ENCODE assay signal across 32 cellular contexts in the genomic region with DNA sequence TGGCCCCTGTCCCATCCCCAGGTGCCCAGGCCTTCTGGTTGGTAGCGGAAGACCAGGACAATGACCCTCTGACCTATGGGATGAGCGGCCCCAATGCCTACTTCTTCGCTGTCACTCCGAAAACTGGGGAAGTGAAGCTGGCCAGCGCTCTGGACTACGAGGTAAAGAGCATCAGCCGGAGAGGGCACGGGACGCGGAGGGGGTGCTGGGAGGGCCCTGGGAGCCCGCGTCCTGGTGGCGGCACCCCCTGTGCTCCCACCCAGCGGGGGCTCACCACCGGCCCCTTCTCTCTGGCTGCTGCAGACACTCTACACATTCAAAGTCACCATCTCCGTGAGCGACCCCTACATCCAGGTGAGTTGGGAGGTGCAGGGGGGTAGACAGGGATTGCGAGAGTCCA. TPM values are rescaled to one million over a fixed set of nuclear protein-coding genes. Genes with fewer than 3 reads are reported as not detected.
DNase-seq lines count a peak whose midpoint lies in the region; ATAC-seq, FAIRE-seq and TF ChIP-seq lines count a peak whose summit lies in the region.
"Had no signal": no experiment of that assay in that cellular context is flagged by ENCODE, and none has a peak within 500 bp of the region (broad histone marks: within the 10 kb centered on the region; RNA-seq: fewer than 3 reads in every experiment).

No MANE protein-coding gene starts in this region.

- H4K8ac ChIP-seq in H9 (replicated peaks; ENCODE audit: insufficient read length, low read depth, low read length), result no peak overlapping the region
- no peak overlapping the region for H4K8ac ChIP-seq in H1 (ENCODE audit: extremely low read depth, insufficient read depth, low read length)

- H3K79me2 ChIP-seq in H9 (ENCODE audit: insufficient read depth, low read length) (no peaks in the 10 kb centered on the region), H1 (ENCODE audit: control insufficient read depth in 1 of 2, insufficient read depth in 2 of 2, low read length in 2 of 2) (no peaks in the 10 kb centered on the region), Karpas-422 (ENCODE audit: low read length) (no peaks in the 10 kb centered on the region)

- peak; percentile 16 for ATAC-seq in stimulated activated memory B cell treated with anti-CD40 and anti-IgM and Interleukin-4, amounts not matched to agents 10 μg/mL and 1 μg/mL and 100 μg/mL, for 72 hours
- no peak for ATAC-seq in activated T-cell treated with anti-CD3 and anti-CD28 coated beads, Interleukin-2, amount 50 U/mL, for 72 hours (replicated peaks in 1 of 2)
- ATAC-seq: GM12878 had no signal

- no peak overlapping the region for H2AK5ac ChIP-seq in H9 (ENCODE audit: insufficient read length, low read length)
- 0 out of 2 replicates have a peak overlapping the region, but pooled peaks have one; percentile 39 for H2AK5ac ChIP-seq in H1 (ENCODE audit: low read depth, low read length)

- H3K9ac ChIP-seq in H9 (ENCODE audit: extremely low read depth, insufficient read length, low read length), result no peak overlapping the region
- no peak overlapping the region for H3K9ac ChIP-seq in H1 (replicated peaks in 1 of 4; ENCODE audit: extremely low read depth in 1 of 4, low read depth in 3 of 4, low read length in 3 of 4)
- no peak overlapping the region for H3K9ac ChIP-seq in Karpas-422 (ENCODE audit: low read length)
- H3K9ac ChIP-seq: BLaER1 had no signal

- H3K27ac ChIP-seq in H9 (ENCODE audit: insufficient read length, low read depth, low read length) (no peak overlapping the region), H1 (ENCODE audit: low read depth, low read length) (no peak overlapping the region), Karpas-422 (ENCODE audit: low read length) (no peak overlapping the region)
- H3K27ac ChIP-seq: BLaER1 had no signal

- TF ChIP-seq RAD21 in H1 (IDR thresholded peaks at IDR 0.05 in 1 of 2, conservative IDR thresholded peaks at IDR 0.05 in 1 of 2; ENCODE audit: low read depth in 2 of 2, low read length in 2 of 2), result no peak

- H3K9me3 ChIP-seq in H9 (ENCODE audit: control insufficient read depth, low read depth, low read length) (no peaks in the 10 kb centered on the region), H1 (ENCODE audit: insufficient read depth in 2 of 2, low read depth in 1 of 2, low read length in 1 of 2) (peaks cover 0 to 4% of the 10 kb centered on the region in 2 experiments; a peak in 1 of 4 replicates), Karpas-422 (ENCODE audit: low read length) (no peaks in the 10 kb centered on the region)
- H3K9me3 ChIP-seq: BE2C had no signal

- H3K18ac ChIP-seq in H9 (ENCODE audit: insufficient read length, low read depth, low read length) (no peak overlapping the region), H1 (ENCODE audit: extremely low read depth, low read length) (no peak overlapping the region)

- no peak overlapping the region for H3K4me2 ChIP-seq in H9 (ENCODE audit: insufficient read depth, insufficient read length, low read length)
- H3K4me2 ChIP-seq in H1 (ENCODE audit: insufficient read depth in 1 of 2, low read depth in 2 of 2, low read length in 2 of 2), result no peak overlapping the region
- H3K4me2 ChIP-seq in Karpas-422 (ENCODE audit: low read depth, low read length, poor library complexity, severe bottlenecking), result no peak overlapping the region
- H3K4me2 ChIP-seq: BLaER1 had no signal

- H2BK120ac ChIP-seq in H9 (ENCODE audit: low read depth, low read length, poor library complexity, severe bottlenecking), result no peak overlapping the region
- H2BK120ac ChIP-seq in H1 (replicated peaks; ENCODE audit: low read depth, low read length), result no peak overlapping the region

- peaks cover 0 to 3% (median 0%) of the 10 kb centered on the region in 3 experiments; a peak in 1 of 7 replicates for H3K36me3 Mint-ChIP-seq in H9 (ENCODE audit: insufficient read depth in 1 of 3, low read depth in 3 of 3)
- no peaks in the 10 kb centered on the region for H3K36me3 Mint-ChIP-seq in stimulated activated memory B cell treated with anti-CD40 and anti-IgM and Interleukin-4, amounts not matched to agents 10 μg/mL and 1 μg/mL and 100 μg/mL, for 72 hours
- H3K36me3 Mint-ChIP-seq in activated T-cell treated with anti-CD3 and anti-CD28 coated beads, Interleukin-2, amount 50 U/mL, for 72 hours (ENCODE audit: insufficient read depth in 2 of 2), result no peaks in the 10 kb centered on the region
- H3K36me3 Mint-ChIP-seq: CD14-positive monocyte; CD4-positive, alpha-beta memory T cell; CD4-positive, CD25-positive, alpha-beta regulatory T cell; CD8-positive, alpha-beta memory T cell had no signal

- CTCF ChIA-PET in H1 (lab: Charles Lee; ENCODE audit: partially characterized antibody), result interaction anchor here (3.9 kb wide), 1 partner anchor 10 kb away, joined by 21 read pairs; no protein-coding TSS in a partner anchor

- no peaks in the 10 kb centered on the region for H3K9me2 ChIP-seq in Karpas-422 (replicated peaks; ENCODE audit: insufficient read depth, low read length)

- H3K23ac ChIP-seq in H9 (ENCODE audit: insufficient read length, low read depth, low read length) (no peak overlapping the region), H1 (ENCODE audit: insufficient read length) (no peak overlapping the region)

- H3K79me1 ChIP-seq in H9 (ENCODE audit: insufficient read depth, low read depth, low read length, poor library complexity, severe bottlenecking) (no peaks in the 10 kb centered on the region), H1 (ENCODE audit: low read depth, low read length) (no peaks in the 10 kb centered on the region)

- peak; percentile 60 for DNase-seq in H7
- DNase-seq in H9, result no peak
- DNase-seq in H1 (ENCODE audit: low read depth in 1 of 2, low spot score in 2 of 2), result no peak
- no peak for DNase-seq in Karpas-422
- no peak for DNase-seq in HuH-7 (ENCODE audit: low spot score)
- DNase-seq in activated T-cell treated with anti-CD3 and anti-CD28 coated beads, Interleukin-2, amount 50 U/mL, for 72 hours, result no peak
- DNase-seq: 8988T; ACHN; BE2C; C1 segment of cervical spinal cord; CD4-positive, alpha-beta memory T cell; CD4-positive, CD25-positive, alpha-beta regulatory T cell; CD8-positive, alpha-beta memory T cell; COR-L47; DMS 273 treated with DMSO at 0.1 percent for 48 hours; DMS153; DMS53; DMS79; DND-41; EL; GDM1 had no signal

- POLR2A ChIA-PET in H1 (lab: Charles Lee; ENCODE audit: partially characterized antibody), result interaction anchor here (1.2 kb wide), 1 partner anchor 32 kb away, joined by 3 read pairs; no protein-coding TSS in a partner anchor

- H3K4me1 ChIP-seq in H9 (ENCODE audit: insufficient read depth, low read length) (no peaks in the 10 kb centered on the region), H1 (replicated peaks in 1 of 4; ENCODE audit: control insufficient read depth in 3 of 4, insufficient read depth in 4 of 4, low read length in 3 of 4) (peaks cover 0 to 2% (median 0%) of the 10 kb centered on the region in 4 experiments; a peak in 1 of 7 replicates), Karpas-422 (ENCODE audit: low read length) (no peaks in the 10 kb centered on the region)
- H3K4me1 ChIP-seq: BE2C had no signal

- no peak overlapping the region for H3K4ac ChIP-seq in H9 (ENCODE audit: low read depth, low read length)
- H3K4ac ChIP-seq in H1 (replicated peaks; ENCODE audit: insufficient read length, low read depth, low read length), result no peak overlapping the region

- H3K9me3 Mint-ChIP-seq in H9, result peaks cover 2 to 3% of the 10 kb centered on the region in 2 experiments; a peak in 2 of 5 replicates
- no peaks in the 10 kb centered on the region for H3K9me3 Mint-ChIP-seq in stimulated activated memory B cell treated with anti-CD40 and anti-IgM and Interleukin-4, amounts not matched to agents 10 μg/mL and 1 μg/mL and 100 μg/mL, for 72 hours
- H3K9me3 Mint-ChIP-seq in activated T-cell treated with anti-CD3 and anti-CD28 coated beads, Interleukin-2, amount 50 U/mL, for 72 hours, result no peaks in the 10 kb centered on the region
- H3K9me3 Mint-ChIP-seq: CD4-positive, alpha-beta memory T cell; CD8-positive, alpha-beta memory T cell had no signal

- no peak for FAIRE-seq in H1 (lab: Jason Lieb, UNC)
- FAIRE-seq: A204.1, GM12878, GM12892, GM18507 had no signal

- no peak overlapping the region for H4K91ac ChIP-seq in H9 (ENCODE audit: insufficient read length, low read depth, low read length)
- no peak overlapping the region for H4K91ac ChIP-seq in H1 (replicated peaks; ENCODE audit: insufficient read length, low read length)

- peaks cover 7 to 12% of the 10 kb centered on the region in 2 experiments for H3K4me1 Mint-ChIP-seq in H9
- H3K4me1 Mint-ChIP-seq in stimulated activated memory B cell treated with anti-CD40 and anti-IgM and Interleukin-4, amounts not matched to agents 10 μg/mL and 1 μg/mL and 100 μg/mL, for 72 hours, result peaks cover 2% of the 10 kb centered on the region
- no peaks in the 10 kb centered on the region for H3K4me1 Mint-ChIP-seq in activated T-cell treated with anti-CD3 and anti-CD28 coated beads, Interleukin-2, amount 50 U/mL, for 72 hours (ENCODE audit: low read depth)
- H3K4me1 Mint-ChIP-seq: CD14-positive monocyte had no signal

- H2BK15ac ChIP-seq in H9 (ENCODE audit: low read depth, low read length) (no peak overlapping the region), H1 (ENCODE audit: low read length) (no peak overlapping the region)

- H3K27me3 ChIP-seq in H7 (ENCODE audit: control insufficient read depth, insufficient read depth, low read length) (no peaks in the 10 kb centered on the region), H9 (ENCODE audit: insufficient read depth, low read length) (no peaks in the 10 kb centered on the region), H1 (replicated peaks in 1 of 4; ENCODE audit: control insufficient read depth in 3 of 4, extremely low read depth in 1 of 4, insufficient read depth in 3 of 4, low read length in 3 of 4) (peaks cover 0 to 2% (median 0%) of the 10 kb centered on the region in 4 experiments; a peak in 1 of 7 replicates), Karpas-422 (ENCODE audit: low read length) (no peaks in the 10 kb centered on the region)
- H3K27me3 ChIP-seq: BE2C, BLaER1 had no signal

- H4K20me1 ChIP-seq in H9 (ENCODE audit: control insufficient read depth, insufficient read depth, insufficient read length) (no peaks in the 10 kb centered on the region), H1 (replicated peaks in 1 of 2; ENCODE audit: control insufficient read depth in 1 of 2, insufficient read depth in 2 of 2, low read length in 2 of 2) (no peaks in the 10 kb centered on the region), Karpas-422 (ENCODE audit: insufficient read depth, low read depth, low read length) (no peaks in the 10 kb centered on the region)
- H4K20me1 ChIP-seq: BLaER1 had no signal

- H3K27me3 Mint-ChIP-seq in H9 (ENCODE audit: low read depth), result peaks cover 27% of the 10 kb centered on the region
- peaks cover 50% of the 10 kb centered on the region for H3K27me3 Mint-ChIP-seq in stimulated activated memory B cell treated with anti-CD40 and anti-IgM and Interleukin-4, amounts not matched to agents 10 μg/mL and 1 μg/mL and 100 μg/mL, for 72 hours
- peaks cover 11% of the 10 kb centered on the region for H3K27me3 Mint-ChIP-seq in activated T-cell treated with anti-CD3 and anti-CD28 coated beads, Interleukin-2, amount 50 U/mL, for 72 hours (ENCODE audit: low read depth)

- peak overlapping the region; percentile 16; the same call in 1 of the 2 replicates for H3K14ac ChIP-seq in H9 (ENCODE audit: insufficient read depth, low read length)
- no peak overlapping the region for H3K14ac ChIP-seq in H1 (ENCODE audit: insufficient read length)

- H3K56ac ChIP-seq in H9 (ENCODE audit: insufficient read length, low read depth, low read length) (no peak overlapping the region), H1 (replicated peaks; ENCODE audit: insufficient read length, low read depth, low read length) (no peak overlapping the region)

- no peak overlapping the region for H3T11ph ChIP-seq in H9 (ENCODE audit: low read length)

- H3K4me3 ChIP-seq in H7 (ENCODE audit: insufficient read depth, low read depth, low read length) (no peak overlapping the region), H1 (ENCODE audit: extremely low read depth in 1 of 4, insufficient read depth in 2 of 4, low read depth in 3 of 4, low read length in 4 of 4) (no peak overlapping the region), Karpas-422 (ENCODE audit: low read length) (no peak overlapping the region)
- H3K4me3 ChIP-seq: BLaER1, GM12878 had no signal

- no peak overlapping the region for H3K4me3 Mint-ChIP-seq in H9
- no peak overlapping the region for H3K4me3 Mint-ChIP-seq in stimulated activated memory B cell treated with anti-CD40 and anti-IgM and Interleukin-4, amounts not matched to agents 10 μg/mL and 1 μg/mL and 100 μg/mL, for 72 hours
- no peak overlapping the region for H3K4me3 Mint-ChIP-seq in activated T-cell treated with anti-CD3 and anti-CD28 coated beads, Interleukin-2, amount 50 U/mL, for 72 hours
- H3K4me3 Mint-ChIP-seq: CD14-positive monocyte; CD4-positive, alpha-beta memory T cell; CD4-positive, CD25-positive, alpha-beta regulatory T cell; CD8-positive, alpha-beta memory T cell had no signal

- no peak for TF ChIP-seq POLR2A in H1 (IDR thresholded peaks at IDR 0.05; ENCODE audit: control extremely low read depth in 1 of 2, low read depth in 2 of 2, low read length in 2 of 2)

- no CpG with 5 or more reads among the region's 18 CpGs for WGBS in H9 (ENCODE audit: extremely low coverage, insufficient read length, low lambda C conversion rate)
- WGBS in H1 (ENCODE audit: extremely low coverage in 1 of 2, insufficient coverage in 1 of 2, insufficient read length in 1 of 2, insufficient replicate concordance in 2 of 2, low coverage in 1 of 2, low lambda C conversion rate in 2 of 2, missing lambda C conversion rate in 1 of 2), 2 experiments, result 81% methylated on average over 17 of the region's 18 CpGs; no CpG with 5 or more reads in 1 of the 2 experiments

- no peak overlapping the region for H2BK12ac ChIP-seq in H9 (ENCODE audit: insufficient read length, low read depth, low read length)
- H2BK12ac ChIP-seq in H1 (ENCODE audit: low read depth, low read length), result no peak overlapping the region

- no peak overlapping the region for H2BK20ac ChIP-seq in H9 (ENCODE audit: low read depth, low read length, poor library complexity, severe bottlenecking)
- H2BK20ac ChIP-seq in H1 (ENCODE audit: low read length), result no peak overlapping the region

- H4K5ac ChIP-seq in H9 (ENCODE audit: insufficient read length, low read depth, low read length) (no peak overlapping the region), H1 (ENCODE audit: insufficient read length, low read depth, low read length) (no peak overlapping the region)

- H2BK5ac ChIP-seq in H9 (ENCODE audit: insufficient read length, low read length) (no peak overlapping the region), H1 (ENCODE audit: low read depth, low read length) (no peak overlapping the region)

- no peaks in the 10 kb centered on the region for H3K36me3 ChIP-seq in H7 (replicated peaks; ENCODE audit: control insufficient read depth, insufficient read depth, low read length)
- no peaks in the 10 kb centered on the region for H3K36me3 ChIP-seq in H1 (ENCODE audit: control insufficient read depth in 2 of 4, insufficient read depth in 4 of 4, low read length in 3 of 4)
- no peaks in the 10 kb centered on the region for H3K36me3 ChIP-seq in Karpas-422 (ENCODE audit: insufficient read depth, low read length)
- H3K36me3 ChIP-seq: BE2C, BLaER1 had no signal

- H3K27ac Mint-ChIP-seq in H9, result no peak overlapping the region
- no peak overlapping the region for H3K27ac Mint-ChIP-seq in stimulated activated memory B cell treated with anti-CD40 and anti-IgM and Interleukin-4, amounts not matched to agents 10 μg/mL and 1 μg/mL and 100 μg/mL, for 72 hours
- no peak overlapping the region for H3K27ac Mint-ChIP-seq in activated T-cell treated with anti-CD3 and anti-CD28 coated beads, Interleukin-2, amount 50 U/mL, for 72 hours
- H3K27ac Mint-ChIP-seq: CD14-positive monocyte; CD4-positive, alpha-beta memory T cell; CD4-positive, CD25-positive, alpha-beta regulatory T cell; CD8-positive, alpha-beta memory T cell had no signal

- H3K23me2 ChIP-seq in H9 (ENCODE audit: insufficient read length, low read depth, low read length, poor library complexity, severe bottlenecking) (no peaks in the 10 kb centered on the region), H1 (ENCODE audit: low read depth, low read length) (no peaks in the 10 kb centered on the region)

- no peak for TF ChIP-seq CTCF in H9 (conservative IDR thresholded peaks at IDR 0.05)
- TF ChIP-seq CTCF in H1 (IDR thresholded peaks at IDR 0.05; ENCODE audit: control extremely low read depth in 1 of 3, insufficient read depth in 1 of 3, low read depth in 1 of 3, low read length in 3 of 3), result no peak

- H2AFZ ChIP-seq in H9 (ENCODE audit: low read length), result no peak overlapping the region
- no peak overlapping the region for H2AFZ ChIP-seq in H1 (ENCODE audit: low read length)
- no peak overlapping the region for H2AFZ ChIP-seq in Karpas-422 (ENCODE audit: low read length)

- TF ChIP-seq EP300 in H1 (IDR thresholded peaks at IDR 0.05; ENCODE audit: borderline replicate concordance in 1 of 2, low read depth in 2 of 2, low read length in 2 of 2), result no peak

RNA-seq across cellular contexts. Expression of a gene that starts 19.5 kb away (rescaled TPM):
- 0.04 and 0.21 TPM in 2 replicates for total RNA-seq in H7 (2014; rRNA removed; shearing (Covaris generic))
- 0.90 TPM in 2 replicates for total RNA-seq in H9 (2021)
- total RNA-seq in H1 (2021; fragmentation: NEBNext Ultra II Directional; extraction: Animal tissue kit (Norgen Biotek cat#: 25700)), result 0.43 and 0.69 TPM in 2 replicates
- polyA plus RNA-seq in H1 (2011; rRNA removed), result 0.02 and 0.06 TPM in 2 replicates
- 0.04 TPM for polyA plus RNA-seq in H1 (2011; cell fraction: cytosol; rRNA removed)
- polyA plus RNA-seq in H1 (2011; cell fraction: nucleus; rRNA removed), result 0.26 TPM
- polyA plus RNA-seq in H1 (2012, experiment 1 of 2), result 0.08 to 0.52 TPM (median 0.25 TPM) in 3 of 4 replicates, not detected in the other
- not detected for polyA plus RNA-seq in H1 (2012, experiment 2 of 2)
- 0.04 TPM for polyA plus RNA-seq in H1 (2013, experiment 1 of 2)
- polyA plus RNA-seq in H1 (2013, experiment 2 of 2), result 0.02 TPM
- 0.06 and 0.17 TPM in 2 replicates for polyA minus RNA-seq in H1 (2011; rRNA and poly(A)+ RNA removed)
- not detected for polyA minus RNA-seq in H1 (2011; cell fraction: cytosol; rRNA and poly(A)+ RNA removed)
- polyA minus RNA-seq in H1 (2011; cell fraction: nucleus; rRNA and poly(A)+ RNA removed), result 0.50 TPM
- total RNA-seq in Karpas-422 (2014; rRNA removed; shearing (Covaris generic); ENCODE audit: low replicate concordance), result 0.04 and 0.07 TPM in 2 replicates
- under 1 TPM; 0.67 to 0.81 TPM for total RNA-seq in activated T-cell treated with anti-CD3 and anti-CD28 coated beads, Interleukin-2, amount 50 U/mL, for 72 hours
- total RNA-seq: A673, Daoy, G401 had no signal
- polyA plus RNA-seq: AG04450; CD14-positive monocyte; CD4-positive, alpha-beta memory T cell; CD4-positive, CD25-positive, alpha-beta regulatory T cell; CD8-positive, alpha-beta memory T cell had no signal

RNA-seq across cellular contexts. Expression of a gene that starts 31.5 kb away (rescaled TPM):
- 67.4 and 75.6 TPM in 2 replicates for total RNA-seq in H7 (2014; rRNA removed; shearing (Covaris generic))
- total RNA-seq in H9 (2021), result 172 and 175 TPM in 2 replicates
- 164 and 178 TPM in 2 replicates for total RNA-seq in H1 (2021; fragmentation: NEBNext Ultra II Directional; extraction: Animal tissue kit (Norgen Biotek cat#: 25700))
- polyA plus RNA-seq in H1 (2011; rRNA removed), result 54.7 and 109 TPM in 2 replicates
- 42.9 TPM for polyA plus RNA-seq in H1 (2011; cell fraction: cytosol; rRNA removed)
- polyA plus RNA-seq in H1 (2011; cell fraction: nucleus; rRNA removed), result 283 TPM
- polyA plus RNA-seq in H1 (2012, experiment 1 of 2), result 101 to 137 TPM (median 120 TPM) in 4 replicates
- 87.2 TPM for polyA plus RNA-seq in H1 (2012, experiment 2 of 2)
- 97.6 TPM for polyA plus RNA-seq in H1 (2013, experiment 1 of 2)
- 91.7 TPM for polyA plus RNA-seq in H1 (2013, experiment 2 of 2)
- polyA minus RNA-seq in H1 (2011; rRNA and poly(A)+ RNA removed), result 15.9 and 24.4 TPM in 2 replicates
- 100 TPM for polyA minus RNA-seq in H1 (2011; cell fraction: cytosol; rRNA and poly(A)+ RNA removed)
- polyA minus RNA-seq in H1 (2011; cell fraction: nucleus; rRNA and poly(A)+ RNA removed), result 120 TPM
- 33.1 and 55.8 TPM in 2 replicates for total RNA-seq in Karpas-422 (2014; rRNA removed; shearing (Covaris generic); ENCODE audit: low replicate concordance)
- 10 to 100 TPM; 93.0 to 93.6 TPM for total RNA-seq in activated T-cell treated with anti-CD3 and anti-CD28 coated beads, Interleukin-2, amount 50 U/mL, for 72 hours

RNA-seq across cellular contexts. Expression of a gene that starts 41.3 kb away (rescaled TPM):
- total RNA-seq in H7 (2014; rRNA removed; shearing (Covaris generic)), result 6.6 and 14.2 TPM in 2 replicates
- 10.8 and 12.1 TPM in 2 replicates for total RNA-seq in H9 (2021)
- 12.0 and 12.8 TPM in 2 replicates for total RNA-seq in H1 (2021; fragmentation: NEBNext Ultra II Directional; extraction: Animal tissue kit (Norgen Biotek cat#: 25700))
- 3.3 TPM in 2 replicates for polyA plus RNA-seq in H1 (2011; rRNA removed)
- 3.3 TPM for polyA plus RNA-seq in H1 (2011; cell fraction: cytosol; rRNA removed)
- 4.2 TPM for polyA plus RNA-seq in H1 (2011; cell fraction: nucleus; rRNA removed)
- polyA plus RNA-seq in H1 (2012, experiment 1 of 2), result 7.7 to 10.1 TPM (median 8.3 TPM) in 4 replicates
- 9.6 TPM for polyA plus RNA-seq in H1 (2012, experiment 2 of 2)
- 8.3 TPM for polyA plus RNA-seq in H1 (2013, experiment 1 of 2)
- 8.3 TPM for polyA plus RNA-seq in H1 (2013, experiment 2 of 2)
- 3.9 and 5.1 TPM in 2 replicates for polyA minus RNA-seq in H1 (2011; rRNA and poly(A)+ RNA removed)
- 6.2 TPM for polyA minus RNA-seq in H1 (2011; cell fraction: cytosol; rRNA and poly(A)+ RNA removed)
- polyA minus RNA-seq in H1 (2011; cell fraction: nucleus; rRNA and poly(A)+ RNA removed), result 5.3 TPM
- total RNA-seq in Karpas-422 (2014; rRNA removed; shearing (Covaris generic); ENCODE audit: low replicate concordance), result 1.9 and 4.6 TPM in 2 replicates
- 1 to 10 TPM; 1.4 to 2.0 TPM for total RNA-seq in activated T-cell treated with anti-CD3 and anti-CD28 coated beads, Interleukin-2, amount 50 U/mL, for 72 hours
